In genomic region chrX:152958524-152959465, GRCh38 we compare ENCODE assay signal across 9 cellular contexts. TPM values are rescaled to one million over a fixed set of nuclear protein-coding genes. Genes with fewer than 3 reads are reported as not detected.
DNase-seq lines count a peak whose midpoint lies in the region; ATAC-seq and TF ChIP-seq lines count a peak whose summit lies in the region.
"Had no signal": no experiment of that assay in that cellular context is flagged by ENCODE, and none has a peak within 500 bp of the region (broad histone marks: within the 10 kb centered on the region; RNA-seq: fewer than 3 reads in every experiment).

No MANE protein-coding gene starts in this region.

- no peaks in the 10 kb centered on the region for H3K9me3 ChIP-seq in right lobe of liver

- ATAC-seq in GM19395 (IDR thresholded peaks at IDR 0.05; ENCODE audit: unreplicated experiment) (peak; percentile 86), HG03565 (IDR thresholded peaks at IDR 0.05; ENCODE audit: unreplicated experiment) (peak; percentile 95), right lobe of liver (peak; percentile 91 to 99 (median 97))

- no peaks in the 10 kb centered on the region for H3K4me1 ChIP-seq in right lobe of liver

- TF ChIP-seq CTCF in C4-2B (conservative IDR thresholded peaks at IDR 0.05) (peak; percentile 78), right lobe of liver (IDR thresholded peaks at IDR 0.05) (peak; percentile 94 to 98 (median 96))

- TF ChIP-seq POLR2A in right lobe of liver (IDR thresholded peaks at IDR 0.05): no peak

- DNase-seq in NCI-H748 treated with DMSO at 0.1 percent for 48 hours (lab: John Stamatoyannopoulos, UW) (peak; percentile 53), dermis microvascular lymphatic vessel endothelial cell (ENCODE audit: low read depth in 2 of 2) (peak; percentile 80 to 83), right lobe of liver (peak; percentile 83 to 88 (median 86))
- peak; percentile 90 to 92 for DNase-seq in activated CD4-positive, alpha-beta T cell treated with anti-CD3 and anti-CD28 coated beads, Interleukin-2, amount 50 U/mL, for 48 hours
- peak; percentile 76 to 82 for DNase-seq in stimulated activated CD4-positive, alpha-beta T cell treated with anti-CD3 and anti-CD28 coated beads, Interleukin-4, amount 100 ng/mL, for 48 hours (ENCODE audit: low read depth in 2 of 2)

- peak overlapping the region in 2 of 3 donors; percentile 19 to 37 for H3K4me3 ChIP-seq in right lobe of liver

- intact Hi-C loops in right lobe of liver (cut with DNase I): no loop called here

- H3K36me3 ChIP-seq in right lobe of liver: no peaks in the 10 kb centered on the region

- WGBS in right lobe of liver (ENCODE audit: insufficient coverage, low coverage, low lambda C conversion rate, missing lambda C conversion rate): 36% methylated on average over 33 of the region's 53 CpGs

- peak overlapping the region; percentile 59 for H3K27ac ChIP-seq in C4-2B
- peak overlapping the region in 1 of 3 donors; percentile 44 for H3K27ac ChIP-seq in right lobe of liver

- peaks cover 0 to 4% of the 10 kb centered on the region in 2 donors for H3K27me3 ChIP-seq in right lobe of liver

RNA-seq across cellular contexts. Expression of gene PNMA5, which starts 35.1 kb away (rescaled TPM):
- total RNA-seq in dermis microvascular lymphatic vessel endothelial cell (not detected in 2 replicates), right lobe of liver (not detected)
- total RNA-seq: subcutaneous adipose tissue had no signal
